In genomic region chr16:73711441-73712080, GRCh38 we compare ENCODE assay signal across 13 cellular contexts.
"Had no signal": no experiment of that assay in that cellular context is flagged by ENCODE, and none has a peak within 500 bp of the region (broad histone marks: within the 10 kb centered on the region; RNA-seq: fewer than 3 reads in every experiment).

No MANE protein-coding gene starts in this region.

- H3K27ac Mint-ChIP-seq: activated B cell treated with CpG ODN at 0.5 μM for 24 hours had no signal

- H3K27ac ChIP-seq: breast epithelium, pancreas, sigmoid colon, stomach had no signal

- H3K9me3 Mint-ChIP-seq: activated B cell treated with CpG ODN at 0.5 μM for 24 hours had no signal

- H3K4me1 ChIP-seq: breast epithelium, pancreas had no signal

- ATAC-seq: left ventricle myocardium superior, pancreas had no signal

- H3K9me3 ChIP-seq: breast epithelium, pancreas, sigmoid colon, stomach had no signal

- H3K4me3 Mint-ChIP-seq: activated B cell treated with CpG ODN at 0.5 μM for 24 hours had no signal

- H3K36me3 ChIP-seq: breast epithelium, pancreas, sigmoid colon, stomach had no signal

- H3K27me3 ChIP-seq: breast epithelium, sigmoid colon, stomach had no signal

- H3K27me3 Mint-ChIP-seq: activated B cell treated with CpG ODN at 0.5 μM for 24 hours had no signal

- FAIRE-seq: endometrium, pancreas had no signal

- H3K4me1 Mint-ChIP-seq: activated B cell treated with CpG ODN at 0.5 μM for 24 hours had no signal

- H3K4me3 ChIP-seq: breast epithelium, pancreas, sigmoid colon, stomach had no signal

- DNase-seq: activated B cell treated with CpG ODN at 0.5 μM for 24 hours; activated CD4-positive, alpha-beta T cell treated with anti-CD3 and anti-CD28 coated beads for 48 hours; activated CD8-positive, alpha-beta memory T cell treated with anti-CD3 and anti-CD28 coated beads for 24 hours; aorta; kidney glomerular epithelial cell; left ventricle myocardium superior; pancreas; sigmoid colon; stimulated activated CD4-positive, alpha-beta T cell treated with anti-CD3 and anti-CD28 coated beads, Interleukin-1b, Interleukin-23, amount 100 ng/mL, for 48 hours; stomach; T-helper 2 cell had no signal
